In genomic region chr1:24340770-24341169, GRCh38 we compare ENCODE assay signal across 1 cellular context.
TF ChIP-seq lines count a peak whose summit lies in the region.

No MANE protein-coding gene starts in this region.

TF ChIP-seq in WTC11, 78 proteins besides CTCF, POLR2A, EP300 and RAD21 (continued from another document):
- no peak for TF ChIP-seq ATF2 (CRISPR knock-in tag; IDR thresholded peaks at IDR 0.05; ENCODE audit: borderline replicate concordance, low read depth)
- TF ChIP-seq FOXK1 (CRISPR knock-in tag; IDR thresholded peaks at IDR 0.05) = no peak
- TF ChIP-seq PREB (CRISPR knock-in tag; IDR thresholded peaks at IDR 0.05; ENCODE audit: borderline replicate concordance) = no peak
- TF ChIP-seq IRF2 (CRISPR knock-in tag; IDR thresholded peaks at IDR 0.05; ENCODE audit: borderline replicate concordance, low read depth) = no peak
- no peak for TF ChIP-seq SOX15 (CRISPR knock-in tag; IDR thresholded peaks at IDR 0.05)
- TF ChIP-seq SMAD3 (CRISPR knock-in tag; IDR thresholded peaks at IDR 0.05; ENCODE audit: borderline replicate concordance) = no peak
- no peak for TF ChIP-seq ZNF396 (CRISPR knock-in tag; IDR thresholded peaks at IDR 0.05; ENCODE audit: borderline replicate concordance)
- TF ChIP-seq ZNF232 (CRISPR knock-in tag; IDR thresholded peaks at IDR 0.05) = no peak
TF ChIP-seq in WTC11: peak in this region for 0.
